8 cellular contexts compared by ENCODE assay signal in genomic region chr20:2873010-2873746, GRCh38. TPM values are rescaled to one million over a fixed set of nuclear protein-coding genes. Genes with fewer than 3 reads are reported as not detected.
A peak's percentile ranks its signal among the peaks of the same experiment; 100 is the strongest.
DNase-seq lines count a peak whose midpoint lies in the region; ATAC-seq, FAIRE-seq and TF ChIP-seq lines count a peak whose summit lies in the region.

A gene with protein sequence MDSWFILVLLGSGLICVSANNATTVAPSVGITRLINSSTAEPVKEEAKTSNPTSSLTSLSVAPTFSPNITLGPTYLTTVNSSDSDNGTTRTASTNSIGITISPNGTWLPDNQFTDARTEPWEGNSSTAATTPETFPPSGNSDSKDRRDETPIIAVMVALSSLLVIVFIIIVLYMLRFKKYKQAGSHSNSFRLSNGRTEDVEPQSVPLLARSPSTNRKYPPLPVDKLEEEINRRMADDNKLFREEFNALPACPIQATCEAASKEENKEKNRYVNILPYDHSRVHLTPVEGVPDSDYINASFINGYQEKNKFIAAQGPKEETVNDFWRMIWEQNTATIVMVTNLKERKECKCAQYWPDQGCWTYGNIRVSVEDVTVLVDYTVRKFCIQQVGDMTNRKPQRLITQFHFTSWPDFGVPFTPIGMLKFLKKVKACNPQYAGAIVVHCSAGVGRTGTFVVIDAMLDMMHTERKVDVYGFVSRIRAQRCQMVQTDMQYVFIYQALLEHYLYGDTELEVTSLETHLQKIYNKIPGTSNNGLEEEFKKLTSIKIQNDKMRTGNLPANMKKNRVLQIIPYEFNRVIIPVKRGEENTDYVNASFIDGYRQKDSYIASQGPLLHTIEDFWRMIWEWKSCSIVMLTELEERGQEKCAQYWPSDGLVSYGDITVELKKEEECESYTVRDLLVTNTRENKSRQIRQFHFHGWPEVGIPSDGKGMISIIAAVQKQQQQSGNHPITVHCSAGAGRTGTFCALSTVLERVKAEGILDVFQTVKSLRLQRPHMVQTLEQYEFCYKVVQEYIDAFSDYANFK (plus strand): TSS chr20:2873481. CDS start chr20:2964278, 90,797 bp downstream.

- no peak for TF ChIP-seq EP300 in transverse colon (IDR thresholded peaks at IDR 0.05; ENCODE audit: low read depth)

- in situ Hi-C loops in transverse colon (cut with MboI; ENCODE audit: low pct_ligation_motif_present in 1 of 4, low pct_unique_long_range_greater_than_20kb in 1 of 4, low sequenced_read_pairs in 3 of 4) = no loop called here

- DNase-seq in GM12891 (ENCODE audit: insufficient read length, low spot score) = peak; percentile 92
- peak; percentile 62 for DNase-seq in NCI-H1417 treated with DMSO at 0.1 percent for 48 hours (lab: John Stamatoyannopoulos, UW)
- DNase-seq in T follicular helper cell (ENCODE audit: low read depth) = peak; percentile 87
- DNase-seq in adipocyte (ENCODE audit: low read depth) = peak; percentile 97
- peak; percentile 98 for DNase-seq in cardiac septum (ENCODE audit: low spot score)
- peak; percentile 91 for DNase-seq in pons (ENCODE audit: low spot score)
- DNase-seq in transverse colon = peak; percentile 94

- peak; percentile 92 for ATAC-seq in HG02763 (IDR thresholded peaks at IDR 0.05; ENCODE audit: unreplicated experiment)

- 0% methylated on average over 37 of the region's 83 CpGs; no CpG with 5 or more reads in 1 of the 2 donors for WGBS in transverse colon (ENCODE audit: low coverage in 1 of 2), 2 donors

- H3K4me3 ChIP-seq in adipocyte (ENCODE audit: low read length) (peak within 1 kb of the TSS; percentile 96), transverse colon (peak within 1 kb of the TSS; percentile 71 to 100 (median 96))

- peak; percentile 97 for FAIRE-seq in GM12891 (lab: Jason Lieb, UNC)

- H3K27me3 ChIP-seq in adipocyte (replicated peaks; ENCODE audit: control insufficient read depth, insufficient read depth, low read length) = no peaks in the 10 kb centered on the region
- peaks cover 21% of the 10 kb centered on the region for H3K27me3 ChIP-seq in transverse colon

- intact Hi-C loops in cardiac septum (cut with DNase I) (no loop called here), transverse colon (cut with DNase I; ENCODE audit: low total_unique reads) (no loop called here)

- H3K27ac ChIP-seq in transverse colon = peak within 1 kb of the TSS; percentile 81 to 93 (median 89)

- peak within 1 kb of the TSS; percentile 91 for H3K9ac ChIP-seq in adipocyte (ENCODE audit: low read length)

- no peaks in the 10 kb centered on the region for H3K9me3 ChIP-seq in adipocyte (ENCODE audit: control insufficient read depth, low read length)
- no peaks in the 10 kb centered on the region for H3K9me3 ChIP-seq in transverse colon

- no peaks in the 10 kb centered on the region for H3K36me3 ChIP-seq in adipocyte (ENCODE audit: control insufficient read depth, insufficient read depth, low read length, severe bottlenecking)
- no peaks in the 10 kb centered on the region for H3K36me3 ChIP-seq in transverse colon

- H3K4me1 ChIP-seq in adipocyte (ENCODE audit: control insufficient read depth, insufficient read depth, low read length) = peaks cover 53% of the 10 kb centered on the region
- peaks cover 0 to 54% (median 29%) of the 10 kb centered on the region in 4 donors for H3K4me1 ChIP-seq in transverse colon

- peak; percentile 86 for TF ChIP-seq POLR2A in GM12891 (IDR thresholded peaks at IDR 0.05; ENCODE audit: low read depth, low read length)
- peak; percentile 75 for TF ChIP-seq POLR2A in transverse colon (IDR thresholded peaks at IDR 0.05)

- peak in 1 of 5 experiments; percentile 17 for TF ChIP-seq CTCF in transverse colon (IDR thresholded peaks at IDR 0.05)

TF ChIP-seq in GM12891, 5 proteins besides CTCF, POLR2A, EP300 and RAD21:
- TF ChIP-seq PAX5 (IDR thresholded peaks at IDR 0.05; ENCODE audit: insufficient read depth, low read length, severe bottlenecking) (no peak), TAF1 (IDR thresholded peaks at IDR 0.05; ENCODE audit: low read depth, low read length) (peak; percentile 73), POU2F2 (IDR thresholded peaks at IDR 0.05; ENCODE audit: low read depth, low read length) (peak; percentile 22; the same call in 1 of the 2 replicates), SPI1 (IDR thresholded peaks at IDR 0.05; ENCODE audit: low read depth, low read length) (no peak), POLR2AphosphoS5 (IDR thresholded peaks at IDR 0.05; ENCODE audit: low read depth, low read length) (peak; percentile 89)

RNA-seq across cellular contexts. Expression of the gene that starts here (rescaled TPM):
- polyA plus RNA-seq in GM12891 (2012; ENCODE audit: low read depth, missing spikeins) = 24.2 TPM
- total RNA-seq in cardiac septum (23.5 TPM), transverse colon (10 to 100 TPM; 32.2 to 55.8 (median 45.8) TPM)

Comparison
In these comparisons a context has a peak if more than half of its experiments do, and no peak if none do; other contexts are left out.
1. Peak in every context shown above with its lines: DNase-seq, ATAC-seq, H3K4me3 ChIP-seq and H3K27ac ChIP-seq.